In the genomic region with DNA sequence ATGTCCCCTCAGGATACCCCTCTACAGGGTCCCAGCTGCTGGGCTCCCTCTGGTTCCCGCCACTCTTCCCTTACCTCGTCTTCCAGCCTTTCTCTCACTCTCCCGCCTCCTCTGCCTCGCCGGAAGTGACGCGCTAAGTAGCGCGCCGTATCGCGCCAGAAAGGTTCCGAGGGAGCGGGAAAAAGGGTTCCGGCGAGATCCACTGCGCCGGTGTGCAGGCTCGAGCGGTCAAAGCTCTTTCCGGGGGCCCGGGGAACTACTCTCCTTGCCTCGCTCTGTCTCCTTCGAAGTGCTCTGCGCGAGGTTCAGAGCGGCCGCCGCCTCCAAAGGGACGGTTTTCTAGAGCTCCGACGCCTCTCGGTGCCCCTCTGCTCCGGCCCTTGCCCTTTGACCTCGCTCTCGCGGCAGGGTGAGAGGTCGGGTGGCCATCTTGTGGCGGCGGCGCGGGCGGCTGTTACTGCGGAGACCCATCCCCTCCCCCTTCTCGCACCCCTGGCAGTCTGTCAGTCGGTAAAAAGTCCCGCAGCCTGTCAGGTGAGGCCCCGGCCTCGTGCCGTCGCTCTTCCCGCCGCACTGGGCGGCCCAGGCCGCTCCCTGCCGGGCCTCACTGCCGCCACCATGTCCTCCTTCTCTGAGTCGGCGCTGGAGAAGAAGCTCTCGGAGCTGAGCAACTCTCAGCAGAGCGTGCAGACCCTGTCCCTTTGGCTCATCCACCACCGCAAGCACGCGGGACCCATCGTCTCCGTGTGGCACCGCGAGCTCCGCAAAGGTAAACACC, we compare ENCODE assay signal across 8 cellular contexts. TPM values are rescaled to one million over a fixed set of nuclear protein-coding genes. Genes with fewer than 3 reads are reported as not detected.
DNase-seq lines count a peak whose midpoint lies in the region; ATAC-seq and TF ChIP-seq lines count a peak whose summit lies in the region.

A gene with protein sequence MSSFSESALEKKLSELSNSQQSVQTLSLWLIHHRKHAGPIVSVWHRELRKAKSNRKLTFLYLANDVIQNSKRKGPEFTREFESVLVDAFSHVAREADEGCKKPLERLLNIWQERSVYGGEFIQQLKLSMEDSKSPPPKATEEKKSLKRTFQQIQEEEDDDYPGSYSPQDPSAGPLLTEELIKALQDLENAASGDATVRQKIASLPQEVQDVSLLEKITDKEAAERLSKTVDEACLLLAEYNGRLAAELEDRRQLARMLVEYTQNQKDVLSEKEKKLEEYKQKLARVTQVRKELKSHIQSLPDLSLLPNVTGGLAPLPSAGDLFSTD (plus strand): TSS at position 417 of the 778 bp plus-strand sequence. CDS start 202 bp downstream, at position 619.
TTI1 (minus strand) TSS at position 127 of the 778 bp plus-strand sequence. CDS start 19,640 bp downstream, outside the sequence.

- H3K27me3 ChIP-seq in adrenal gland (no peaks in the 10 kb centered on the region), trophoblast cell (ENCODE audit: insufficient read depth, low read length) (no peaks in the 10 kb centered on the region), tibial nerve (no peaks in the 10 kb centered on the region)

- WGBS in adrenal gland, 4 donors: 0 to 1% (median 0%) methylated on average over 18 to 69 of the region's 69 CpGs
- WGBS in trophoblast cell (ENCODE audit: extremely low coverage, insufficient coverage, insufficient read length): no CpG with 5 or more reads among the region's 69 CpGs
- 0% methylated on average over 45 to 63 of the region's 69 CpGs for WGBS in tibial nerve, 2 donors

- peaks cover 15% of the 10 kb centered on the region for H3K79me2 ChIP-seq in trophoblast cell (ENCODE audit: control insufficient read depth, insufficient read depth, low read length, poor library complexity)

- H3K4me3 ChIP-seq in adrenal gland (peak within 1 kb of the TSS; percentile 19 to 98 (median 59)), trophoblast cell (ENCODE audit: low read depth, low read length) (peak within 1 kb of the TSS; percentile 97), tibial nerve (peak within 1 kb of the TSS; percentile 90 to 99 (median 96))

- peaks cover 32 to 61% of the 10 kb centered on the region in 2 donors for H3K4me1 ChIP-seq in adrenal gland (replicated peaks in 1 of 2)
- peaks cover 6 to 21% of the 10 kb centered on the region in 2 experiments for H3K4me1 ChIP-seq in trophoblast cell (ENCODE audit: control insufficient read depth in 1 of 2, insufficient read depth in 2 of 2, low read length in 2 of 2)
- H3K4me1 ChIP-seq in tibial nerve: peaks cover 0 to 58% (median 30%) of the 10 kb centered on the region in 4 donors

- TF ChIP-seq CTCF in GM12873 (IDR thresholded peaks at IDR 0.05; ENCODE audit: insufficient read depth, low read depth, low read length, missing control alignments) (peak; percentile 3), adrenal gland (IDR thresholded peaks at IDR 0.05) (peak in 2 of 6 experiments; percentile 8 to 13), tibial nerve (IDR thresholded peaks at IDR 0.05) (peak in 1 of 5 experiments; percentile 31)

- H3K9me3 ChIP-seq in adrenal gland (replicated peaks in 1 of 3) (no peaks in the 10 kb centered on the region), trophoblast cell (ENCODE audit: insufficient read depth, low read depth, low read length) (no peaks in the 10 kb centered on the region), tibial nerve (no peaks in the 10 kb centered on the region)

- peak within 1 kb of the TSS; percentile 95 for H2BK5ac ChIP-seq in trophoblast cell (ENCODE audit: low read depth, low read length, poor library complexity)

- no peak within 1 kb of the TSS for H3K23ac ChIP-seq in trophoblast cell (ENCODE audit: low read length)

- DNase-seq in NCI-H1436 treated with DMSO at 0.1 percent for 48 hours (lab: John Stamatoyannopoulos, UW) (peak; percentile 65), T-helper 1 cell (peak; percentile 66 to 92 (median 83)), adrenal gland (peak; percentile 88 to 94 (median 91)), cardiac septum (ENCODE audit: low spot score) (peak; percentile 97), trophoblast cell (peak; percentile 83 to 92), tibial nerve (ENCODE audit: low spot score in 2 of 2) (peak; percentile 82 to 92)

- H4K91ac ChIP-seq in trophoblast cell (ENCODE audit: low read depth, low read length): peak within 1 kb of the TSS; percentile 95

- intact Hi-C loops in adrenal gland (cut with DNase I): loop anchor here in 1 of 2 donors (10.0 kb wide), 1 partner anchor 339 kb away; the partner anchor contains the start of gene CTNNBL1
- intact Hi-C loops in cardiac septum (cut with DNase I): no loop called here

- H3K4ac ChIP-seq in trophoblast cell (ENCODE audit: low read depth, low read length): peak within 1 kb of the TSS; percentile 99

- peak within 1 kb of the TSS; percentile 97 for H2AK5ac ChIP-seq in trophoblast cell (ENCODE audit: low read length)

- H4K12ac ChIP-seq in trophoblast cell (ENCODE audit: low read depth, low read length): peak within 1 kb of the TSS; percentile 87

- H2BK12ac ChIP-seq in trophoblast cell (ENCODE audit: low read length): peak within 1 kb of the TSS; percentile 31

- peak; percentile 92 to 95 for TF ChIP-seq EP300 in tibial nerve (IDR thresholded peaks at IDR 0.05)

- peak within 1 kb of the TSS; percentile 94 for H3K14ac ChIP-seq in trophoblast cell (ENCODE audit: low read length)

- H4K8ac ChIP-seq in trophoblast cell (ENCODE audit: low read depth, low read length): peak within 1 kb of the TSS; percentile 97

- H3K36me3 ChIP-seq in adrenal gland (replicated peaks in 1 of 2) (no peaks in the 10 kb centered on the region), trophoblast cell (ENCODE audit: control insufficient read depth in 1 of 2, insufficient read depth in 2 of 2, low read length in 2 of 2) (peaks cover 0 to 10% of the 10 kb centered on the region in 2 experiments), tibial nerve (peaks cover 0 to 16% (median 0%) of the 10 kb centered on the region in 3 donors)

- peak within 1 kb of the TSS; percentile 79 for H3K4me2 ChIP-seq in trophoblast cell (ENCODE audit: low read length)

- peak within 1 kb of the TSS; percentile 95 for H3K9ac ChIP-seq in trophoblast cell (ENCODE audit: low read length)

- peak within 1 kb of the TSS; percentile 89 for H2AFZ ChIP-seq in trophoblast cell (ENCODE audit: insufficient read depth, low read length, poor library complexity)

- peak within 1 kb of the TSS; percentile 91 for H3K18ac ChIP-seq in trophoblast cell (ENCODE audit: low read length)

- H3K79me1 ChIP-seq in trophoblast cell (ENCODE audit: low read length): peaks cover 11% of the 10 kb centered on the region

- ATAC-seq in HG02763 (IDR thresholded peaks at IDR 0.05; ENCODE audit: unreplicated experiment): peak; percentile 85

- H3K27ac ChIP-seq in adrenal gland (peak within 1 kb of the TSS; percentile 84 to 98 (median 96)), trophoblast cell (ENCODE audit: low read depth, low read length) (peak within 1 kb of the TSS; percentile 90), tibial nerve (peak within 1 kb of the TSS; percentile 97 to 99 (median 98))

- TF ChIP-seq POLR2A in adrenal gland (IDR thresholded peaks at IDR 0.05): peak; percentile 15 to 74
- TF ChIP-seq POLR2A in tibial nerve (IDR thresholded peaks at IDR 0.05): peak in 1 of 2 donors; percentile 72

- peak within 1 kb of the TSS; percentile 92 for H2BK120ac ChIP-seq in trophoblast cell (ENCODE audit: insufficient read depth, low read length, poor library complexity)

RNA-seq across cellular contexts. Expression of the first gene that starts in this region (rescaled TPM):
- total RNA-seq in adrenal gland (10 to 100 TPM; 16.5 to 36.3 (median 29.4) TPM), cardiac septum (62.2 TPM), tibial nerve (10 to 100 TPM; 28.5 to 36.3 (median 35.1) TPM)
- polyA plus RNA-seq in adrenal gland: 10 to 100 TPM in 1 of 3 donors, 1 to 10 TPM in 2; 5.9 to 36.4 (median 6.8) TPM
- 29.9 and 32.6 TPM in 2 replicates for polyA plus RNA-seq in trophoblast cell (2013)

RNA-seq across cellular contexts. Expression of gene TTI1, which starts in this region (rescaled TPM):
- total RNA-seq in adrenal gland (10 to 100 TPM; 12.7 to 28.0 (median 20.2) TPM), cardiac septum (11.4 TPM), tibial nerve (10 to 100 TPM in 3 of 4 donors, 1 to 10 TPM in 1; 8.2 to 14.2 (median 10.8) TPM)
- 10 to 100 TPM; 12.5 to 21.6 (median 15.2) TPM for polyA plus RNA-seq in adrenal gland
- 14.6 and 14.7 TPM in 2 replicates for polyA plus RNA-seq in trophoblast cell (2013)

Comparison
In these comparisons a context has a peak if more than half of its experiments do, and no peak if none do; other contexts are left out.
1. Peak in every context shown above with its lines: DNase-seq, ATAC-seq, H3K4me3 ChIP-seq and H3K27ac ChIP-seq.